Comparison of ENCODE assay signal across 8 cellular contexts in genomic region chr7:26664735-26665420, GRCh38.
A peak's percentile ranks its signal among the peaks of the same experiment; 100 is the strongest.
DNase-seq lines count a peak whose midpoint lies in the region; ATAC-seq and TF ChIP-seq lines count a peak whose summit lies in the region.

No MANE protein-coding gene starts in this region.

- DNase-seq in GM03348 (ENCODE audit: low spot score): peak; percentile 11
- peak; percentile 13 for DNase-seq in activated naive CD8-positive, alpha-beta T cell treated with anti-CD3 and anti-CD28 coated beads, Interleukin-2, amount 50 U/mL, for 24 hours
- no peak for DNase-seq in midbrain (lab: John Stamatoyannopoulos, UW)
- no peak for DNase-seq in tibial nerve (ENCODE audit: low spot score in 2 of 2)
- no peak for DNase-seq in psoas muscle

- H3K27ac ChIP-seq in tibial nerve (no peak overlapping the region), psoas muscle (no peak overlapping the region)

- peak; percentile 46 for ATAC-seq in activated naive CD8-positive, alpha-beta T cell treated with anti-CD3 and anti-CD28 coated beads, Interleukin-2, amount 50 U/mL, for 24 hours
- no peak for ATAC-seq in psoas muscle
- ATAC-seq in GM21423 (IDR thresholded peaks at IDR 0.05; ENCODE audit: unreplicated experiment): no peak

- peaks cover 5% of the 10 kb centered on the region for H3K27me3 Mint-ChIP-seq in activated naive CD8-positive, alpha-beta T cell treated with anti-CD3 and anti-CD28 coated beads, Interleukin-2, amount 50 U/mL, for 24 hours

- H3K36me3 Mint-ChIP-seq in activated naive CD8-positive, alpha-beta T cell treated with anti-CD3 and anti-CD28 coated beads, Interleukin-2, amount 50 U/mL, for 24 hours (ENCODE audit: low read depth): no peaks in the 10 kb centered on the region

- H3K27me3 ChIP-seq in Loucy (ENCODE audit: insufficient read depth, low read length, poor library complexity, severe bottlenecking) (no peaks in the 10 kb centered on the region), neuron (ENCODE audit: insufficient read depth, low read length) (no peaks in the 10 kb centered on the region), tibial nerve (peaks cover 0 to 4% of the 10 kb centered on the region in 2 donors), psoas muscle (ENCODE audit: insufficient read depth in 3 of 3, low read length in 2 of 3) (peaks cover 0 to 5% (median 0%) of the 10 kb centered on the region in 3 donors)

- H3K9me2 ChIP-seq in Loucy (replicated peaks; ENCODE audit: low read depth, low read length): no peaks in the 10 kb centered on the region

- no peaks in the 10 kb centered on the region for H3K79me2 ChIP-seq in Loucy (ENCODE audit: insufficient read depth, low read length)

- TF ChIP-seq CTCF in Loucy (conservative IDR thresholded peaks at IDR 0.05; ENCODE audit: low read length) (no peak), tibial nerve (IDR thresholded peaks at IDR 0.05) (no peak), psoas muscle (IDR thresholded peaks at IDR 0.05) (no peak)

- H3K4me3 ChIP-seq in Loucy (ENCODE audit: low read length, poor library complexity, severe bottlenecking) (peak overlapping the region; percentile 36), neuron (ENCODE audit: low read length) (no peak overlapping the region), tibial nerve (no peak overlapping the region), psoas muscle (no peak overlapping the region)

- peak overlapping the region; percentile 61 for H3K4me2 ChIP-seq in Loucy (ENCODE audit: low read depth, low read length, poor library complexity, severe bottlenecking)

- no peak overlapping the region for H3K27ac Mint-ChIP-seq in activated naive CD8-positive, alpha-beta T cell treated with anti-CD3 and anti-CD28 coated beads, Interleukin-2, amount 50 U/mL, for 24 hours

- peak in 1 of 2 donors; percentile 23 for TF ChIP-seq EP300 in tibial nerve (IDR thresholded peaks at IDR 0.05)

- H2AFZ ChIP-seq in Loucy (ENCODE audit: low read length) (no peak overlapping the region), neuron (ENCODE audit: low read depth, low read length) (peak overlapping the region; percentile 31)

- peaks cover 29% of the 10 kb centered on the region for H3K4me1 ChIP-seq in Loucy (ENCODE audit: insufficient read depth, low read length, poor library complexity, severe bottlenecking)
- peaks cover 41% of the 10 kb centered on the region for H3K4me1 ChIP-seq in neuron (ENCODE audit: insufficient read depth, low read length)
- H3K4me1 ChIP-seq in tibial nerve: peaks cover 0 to 12% (median 0%) of the 10 kb centered on the region in 4 donors
- H3K4me1 ChIP-seq in psoas muscle: no peaks in the 10 kb centered on the region

- peaks cover 14% of the 10 kb centered on the region for H3K4me1 Mint-ChIP-seq in activated naive CD8-positive, alpha-beta T cell treated with anti-CD3 and anti-CD28 coated beads, Interleukin-2, amount 50 U/mL, for 24 hours

- no peaks in the 10 kb centered on the region for H3K9me3 Mint-ChIP-seq in activated naive CD8-positive, alpha-beta T cell treated with anti-CD3 and anti-CD28 coated beads, Interleukin-2, amount 50 U/mL, for 24 hours

- 67 to 75% methylated on average over 5 of the region's 5 CpGs for WGBS in tibial nerve, 2 donors
- WGBS in psoas muscle, 3 donors: 47 to 59% (median 51%) methylated on average over 5 of the region's 5 CpGs

- TF ChIP-seq POLR2A in tibial nerve (IDR thresholded peaks at IDR 0.05): no peak

- H4K20me1 ChIP-seq in Loucy (ENCODE audit: insufficient read depth, low read length, poor library complexity, severe bottlenecking): no peaks in the 10 kb centered on the region

- H3K36me3 ChIP-seq in Loucy (ENCODE audit: insufficient read depth, low read length): no peaks in the 10 kb centered on the region
- H3K36me3 ChIP-seq in neuron (ENCODE audit: insufficient read depth, low read length): no peaks in the 10 kb centered on the region
- H3K36me3 ChIP-seq in tibial nerve: no peaks in the 10 kb centered on the region
- no peaks in the 10 kb centered on the region for H3K36me3 ChIP-seq in psoas muscle (ENCODE audit: insufficient read depth in 1 of 2, low read depth in 1 of 2)

- H3K4me3 Mint-ChIP-seq in activated naive CD8-positive, alpha-beta T cell treated with anti-CD3 and anti-CD28 coated beads, Interleukin-2, amount 50 U/mL, for 24 hours: peak overlapping the region; percentile 39

- H3F3A ChIP-seq in Loucy (ENCODE audit: low read depth): no peaks in the 10 kb centered on the region

- intact Hi-C loops in psoas muscle (cut with DNase I): loop anchor here (5.0 to 10.0 kb wide), 3 partner anchors 293 to 773 kb away; no protein-coding TSS in a partner anchor

- H3K9me3 ChIP-seq in Loucy (ENCODE audit: insufficient read depth, low read depth, low read length) (no peaks in the 10 kb centered on the region), neuron (ENCODE audit: low read length) (no peaks in the 10 kb centered on the region), tibial nerve (no peaks in the 10 kb centered on the region), psoas muscle (no peaks in the 10 kb centered on the region)

- peak overlapping the region; percentile 11 for H3K9ac ChIP-seq in Loucy (ENCODE audit: low read depth, low read length, poor library complexity, severe bottlenecking)

Comparison
In these comparisons a context has a peak if more than half of its experiments do, and no peak if none do; other contexts are left out.
1. DNase-seq: peak in GM03348 (single experiment) and activated naive CD8-positive, alpha-beta T cell treated with anti-CD3 and anti-CD28 coated beads, Interleukin-2, amount 50 U/mL, for 24 hours (single experiment); none in midbrain (single experiment), tibial nerve (0 of 2) and psoas muscle (0 of 2).